ENCODE assay signal across 19 cellular contexts in the genomic region with DNA sequence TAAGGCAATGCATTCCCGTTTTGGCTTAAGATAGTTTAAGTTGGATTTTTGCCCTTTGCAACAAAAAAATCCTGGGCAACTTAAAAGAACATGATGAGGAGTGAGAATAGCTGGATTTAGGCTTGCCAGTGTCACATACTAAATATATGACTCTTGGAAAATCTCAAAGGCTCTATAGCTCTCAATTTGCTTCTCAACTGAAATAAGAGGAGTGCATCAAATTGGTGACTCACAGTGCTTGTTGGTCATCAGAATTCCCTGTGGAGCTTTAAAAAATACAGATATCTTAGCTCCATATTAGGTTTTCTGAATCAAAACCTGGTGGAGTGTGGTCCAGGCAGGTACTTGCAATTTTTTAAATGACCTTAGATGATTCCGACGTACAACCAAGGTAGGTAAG.
"Had no signal": no experiment of that assay in that cellular context is flagged by ENCODE, and none has a peak within 500 bp of the region (broad histone marks: within the 10 kb centered on the region; RNA-seq: fewer than 3 reads in every experiment).

No MANE protein-coding gene starts in this region.

- H3K27ac ChIP-seq: gastroesophageal sphincter, neutrophil, right atrium auricular region, sigmoid colon, thoracic aorta, transverse colon had no signal

- H3K4me1 ChIP-seq: gastroesophageal sphincter, right atrium auricular region, sigmoid colon, transverse colon had no signal

- H3K9me3 ChIP-seq: gastroesophageal sphincter, neutrophil, right atrium auricular region, sigmoid colon, thoracic aorta, transverse colon had no signal

- H3K36me3 ChIP-seq: gastroesophageal sphincter, neutrophil, right atrium auricular region, sigmoid colon, thoracic aorta, transverse colon had no signal

- H3K27me3 ChIP-seq: dorsolateral prefrontal cortex, right atrium auricular region, sigmoid colon had no signal

- DNase-seq: cortex of kidney; dorsolateral prefrontal cortex; effector CD8-positive, alpha-beta T cell; left colon; left ventricle myocardium superior; mesendoderm; naive thymus-derived CD8-positive, alpha-beta T cell; posterior cingulate gyrus; sigmoid colon; stimulated activated CD4-positive, alpha-beta T cell treated with anti-CD3 and anti-CD28 coated beads, Interleukin-2, amount 100 ng/mL, for 48 hours; stimulated activated CD8-positive, alpha-beta memory T cell treated with anti-CD3 and anti-CD28 coated beads, Interleukin-4, amount 100 ng/mL, for 48 hours; stimulated activated naive CD8-positive, alpha-beta T cell treated with anti-CD3 and anti-CD28 coated beads, Interleukin-15, Interleukin-2, amounts not matched to agents 100 U/mL and 50 U/mL, for 24 hours; transverse colon had no signal

- H3K4me3 ChIP-seq: dorsolateral prefrontal cortex, gastroesophageal sphincter, lung, right atrium auricular region, sigmoid colon, smooth muscle cell, thoracic aorta, transverse colon had no signal

- H3K4me2 ChIP-seq: smooth muscle cell had no signal
